Comparison of ENCODE assay signal across 2 cellular contexts in the genomic region with DNA sequence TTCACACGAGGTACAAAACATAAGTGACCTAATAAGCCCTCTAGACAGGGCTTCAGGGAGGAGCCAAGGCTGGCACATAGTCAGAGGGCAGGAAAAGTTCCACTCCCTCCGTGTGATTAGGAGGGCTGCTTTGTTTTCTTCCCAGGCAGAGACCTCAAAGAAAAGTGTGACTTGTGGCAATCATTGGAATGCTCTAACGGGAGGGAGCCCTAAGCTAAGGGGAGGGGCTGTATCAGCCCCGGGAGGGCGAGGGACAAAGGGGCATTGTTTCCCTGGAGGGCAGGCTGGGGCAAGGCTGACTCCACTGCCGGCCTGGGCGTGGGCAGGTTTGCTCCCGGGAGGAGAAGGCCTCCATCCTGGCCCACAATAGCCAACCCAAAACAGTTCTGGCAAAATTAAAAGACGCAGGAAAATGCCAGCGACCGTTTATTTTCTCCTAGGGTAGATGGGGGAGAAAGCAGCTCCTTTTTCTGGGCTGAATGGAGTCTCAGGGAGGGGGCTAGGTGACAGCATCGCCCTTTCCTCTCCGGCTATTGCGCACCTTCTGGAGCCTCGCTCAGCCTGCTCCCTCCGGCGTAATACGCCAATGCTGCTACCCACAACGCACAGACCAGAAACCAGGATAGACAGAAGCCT.
TF ChIP-seq lines count a peak whose summit lies in the region.

No MANE protein-coding gene starts in this region.

TF ChIP-seq in SK-N-SH, 30 proteins besides CTCF, POLR2A, EP300 and RAD21 (continued from another document):
- TF ChIP-seq GABPA (IDR thresholded peaks at IDR 0.05; ENCODE audit: low read depth) (no peak), TCF12 (IDR thresholded peaks at IDR 0.05) (no peak), RXRA (IDR thresholded peaks at IDR 0.05; ENCODE audit: borderline replicate concordance, low read depth) (0 out of 2 replicates have a peak, but pooled peaks have one; percentile 13), RCOR1 (IDR thresholded peaks at IDR 0.05; ENCODE audit: low read length) (no peak)
- TF ChIP-seq, protein P1, sequence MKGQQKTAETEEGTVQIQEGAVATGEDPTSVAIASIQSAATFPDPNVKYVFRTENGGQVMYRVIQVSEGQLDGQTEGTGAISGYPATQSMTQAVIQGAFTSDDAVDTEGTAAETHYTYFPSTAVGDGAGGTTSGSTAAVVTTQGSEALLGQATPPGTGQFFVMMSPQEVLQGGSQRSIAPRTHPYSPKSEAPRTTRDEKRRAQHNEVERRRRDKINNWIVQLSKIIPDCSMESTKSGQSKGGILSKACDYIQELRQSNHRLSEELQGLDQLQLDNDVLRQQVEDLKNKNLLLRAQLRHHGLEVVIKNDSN (IDR thresholded peaks at IDR 0.05; ENCODE audit: borderline replicate concordance, low read depth) = no peak
TF ChIP-seq in SK-N-SH: peak in this region for 1.

TF ChIP-seq in SK-N-SH treated with all-trans-retinoic acid at 6 μM for 48 hours, 23 proteins besides CTCF, POLR2A, EP300 and RAD21 (continued from another document):
- TF ChIP-seq, protein P2, sequence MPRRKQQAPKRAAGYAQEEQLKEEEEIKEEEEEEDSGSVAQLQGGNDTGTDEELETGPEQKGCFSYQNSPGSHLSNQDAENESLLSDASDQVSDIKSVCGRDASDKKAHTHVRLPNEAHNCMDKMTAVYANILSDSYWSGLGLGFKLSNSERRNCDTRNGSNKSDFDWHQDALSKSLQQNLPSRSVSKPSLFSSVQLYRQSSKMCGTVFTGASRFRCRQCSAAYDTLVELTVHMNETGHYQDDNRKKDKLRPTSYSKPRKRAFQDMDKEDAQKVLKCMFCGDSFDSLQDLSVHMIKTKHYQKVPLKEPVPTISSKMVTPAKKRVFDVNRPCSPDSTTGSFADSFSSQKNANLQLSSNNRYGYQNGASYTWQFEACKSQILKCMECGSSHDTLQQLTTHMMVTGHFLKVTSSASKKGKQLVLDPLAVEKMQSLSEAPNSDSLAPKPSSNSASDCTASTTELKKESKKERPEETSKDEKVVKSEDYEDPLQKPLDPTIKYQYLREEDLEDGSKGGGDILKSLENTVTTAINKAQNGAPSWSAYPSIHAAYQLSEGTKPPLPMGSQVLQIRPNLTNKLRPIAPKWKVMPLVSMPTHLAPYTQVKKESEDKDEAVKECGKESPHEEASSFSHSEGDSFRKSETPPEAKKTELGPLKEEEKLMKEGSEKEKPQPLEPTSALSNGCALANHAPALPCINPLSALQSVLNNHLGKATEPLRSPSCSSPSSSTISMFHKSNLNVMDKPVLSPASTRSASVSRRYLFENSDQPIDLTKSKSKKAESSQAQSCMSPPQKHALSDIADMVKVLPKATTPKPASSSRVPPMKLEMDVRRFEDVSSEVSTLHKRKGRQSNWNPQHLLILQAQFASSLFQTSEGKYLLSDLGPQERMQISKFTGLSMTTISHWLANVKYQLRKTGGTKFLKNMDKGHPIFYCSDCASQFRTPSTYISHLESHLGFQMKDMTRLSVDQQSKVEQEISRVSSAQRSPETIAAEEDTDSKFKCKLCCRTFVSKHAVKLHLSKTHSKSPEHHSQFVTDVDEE (CRISPR knock-in tag; IDR thresholded peaks at IDR 0.05) = no peak
- no peak for TF ChIP-seq ZNF565 (CRISPR knock-in tag; conservative IDR thresholded peaks at IDR 0.05; ENCODE audit: low read depth)
- no peak for TF ChIP-seq RARB (CRISPR knock-in tag; IDR thresholded peaks at IDR 0.05)
- no peak for TF ChIP-seq CSDC2 (CRISPR knock-in tag; IDR thresholded peaks at IDR 0.05)
- TF ChIP-seq SNAI2 (CRISPR knock-in tag; IDR thresholded peaks at IDR 0.05) = no peak
- no peak for TF ChIP-seq ISL1 (CRISPR knock-in tag; IDR thresholded peaks at IDR 0.05)
- TF ChIP-seq ZNF8 (CRISPR knock-in tag; IDR thresholded peaks at IDR 0.05) = no peak
- TF ChIP-seq, protein P3, sequence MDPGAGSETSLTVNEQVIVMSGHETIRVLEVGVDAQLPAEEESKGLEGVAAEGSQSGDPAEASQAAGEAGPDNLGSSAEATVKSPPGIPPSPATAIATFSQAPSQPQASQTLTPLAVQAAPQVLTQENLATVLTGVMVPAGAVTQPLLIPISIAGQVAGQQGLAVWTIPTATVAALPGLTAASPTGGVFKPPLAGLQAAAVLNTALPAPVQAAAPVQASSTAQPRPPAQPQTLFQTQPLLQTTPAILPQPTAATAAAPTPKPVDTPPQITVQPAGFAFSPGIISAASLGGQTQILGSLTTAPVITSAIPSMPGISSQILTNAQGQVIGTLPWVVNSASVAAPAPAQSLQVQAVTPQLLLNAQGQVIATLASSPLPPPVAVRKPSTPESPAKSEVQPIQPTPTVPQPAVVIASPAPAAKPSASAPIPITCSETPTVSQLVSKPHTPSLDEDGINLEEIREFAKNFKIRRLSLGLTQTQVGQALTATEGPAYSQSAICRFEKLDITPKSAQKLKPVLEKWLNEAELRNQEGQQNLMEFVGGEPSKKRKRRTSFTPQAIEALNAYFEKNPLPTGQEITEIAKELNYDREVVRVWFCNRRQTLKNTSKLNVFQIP (CRISPR knock-in tag; IDR thresholded peaks at IDR 0.05; ENCODE audit: borderline replicate concordance, low read depth) = no peak
- no peak for TF ChIP-seq ZFP30 (CRISPR knock-in tag; IDR thresholded peaks at IDR 0.05)
- no peak for TF ChIP-seq BACH2 (CRISPR knock-in tag; IDR thresholded peaks at IDR 0.05; ENCODE audit: borderline replicate concordance)
- TF ChIP-seq, protein P4, sequence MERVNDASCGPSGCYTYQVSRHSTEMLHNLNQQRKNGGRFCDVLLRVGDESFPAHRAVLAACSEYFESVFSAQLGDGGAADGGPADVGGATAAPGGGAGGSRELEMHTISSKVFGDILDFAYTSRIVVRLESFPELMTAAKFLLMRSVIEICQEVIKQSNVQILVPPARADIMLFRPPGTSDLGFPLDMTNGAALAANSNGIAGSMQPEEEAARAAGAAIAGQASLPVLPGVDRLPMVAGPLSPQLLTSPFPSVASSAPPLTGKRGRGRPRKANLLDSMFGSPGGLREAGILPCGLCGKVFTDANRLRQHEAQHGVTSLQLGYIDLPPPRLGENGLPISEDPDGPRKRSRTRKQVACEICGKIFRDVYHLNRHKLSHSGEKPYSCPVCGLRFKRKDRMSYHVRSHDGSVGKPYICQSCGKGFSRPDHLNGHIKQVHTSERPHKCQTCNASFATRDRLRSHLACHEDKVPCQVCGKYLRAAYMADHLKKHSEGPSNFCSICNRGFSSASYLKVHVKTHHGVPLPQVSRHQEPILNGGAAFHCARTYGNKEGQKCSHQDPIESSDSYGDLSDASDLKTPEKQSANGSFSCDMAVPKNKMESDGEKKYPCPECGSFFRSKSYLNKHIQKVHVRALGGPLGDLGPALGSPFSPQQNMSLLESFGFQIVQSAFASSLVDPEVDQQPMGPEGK (CRISPR knock-in tag; IDR thresholded peaks at IDR 0.05; ENCODE audit: borderline replicate concordance) = no peak
TF ChIP-seq in SK-N-SH treated with all-trans-retinoic acid at 6 μM for 48 hours: peak in this region for 0.
